Comparison of ENCODE assay signal across 7 cellular contexts in the genomic region with DNA sequence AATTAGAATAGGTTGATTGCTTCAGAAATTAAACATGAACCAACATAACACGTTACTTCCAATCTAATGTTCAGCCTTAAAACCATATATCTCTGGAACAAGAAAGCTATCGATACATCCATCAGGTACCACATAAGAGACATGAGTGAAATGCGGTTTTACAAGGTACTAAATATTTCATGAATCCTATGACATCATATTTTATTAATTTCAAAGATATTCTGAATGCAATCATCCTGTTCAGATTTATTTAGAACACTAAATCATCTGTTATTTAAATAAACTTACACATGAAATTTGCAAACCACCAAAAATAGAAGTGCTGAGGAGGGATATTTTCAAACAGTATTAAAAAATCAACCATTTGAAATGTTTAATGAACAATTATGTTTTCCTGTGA.
"Had no signal": no experiment of that assay in that cellular context is flagged by ENCODE, and none has a peak within 500 bp of the region (broad histone marks: within the 10 kb centered on the region; RNA-seq: fewer than 3 reads in every experiment).

No MANE protein-coding gene starts in this region.

- ATAC-seq: HCT116 had no signal

- H3K36me3 Mint-ChIP-seq: IgD-negative memory B cell had no signal

- DNase-seq: GM23248, GOT3, H7, KBM-7 had no signal

- H3K4me1 Mint-ChIP-seq: IgD-negative memory B cell had no signal

- H3K9me3 ChIP-seq: HAP-1 had no signal

- H3K4me3 Mint-ChIP-seq: IgD-negative memory B cell had no signal
